8 cellular contexts compared by ENCODE assay signal in the genomic region with DNA sequence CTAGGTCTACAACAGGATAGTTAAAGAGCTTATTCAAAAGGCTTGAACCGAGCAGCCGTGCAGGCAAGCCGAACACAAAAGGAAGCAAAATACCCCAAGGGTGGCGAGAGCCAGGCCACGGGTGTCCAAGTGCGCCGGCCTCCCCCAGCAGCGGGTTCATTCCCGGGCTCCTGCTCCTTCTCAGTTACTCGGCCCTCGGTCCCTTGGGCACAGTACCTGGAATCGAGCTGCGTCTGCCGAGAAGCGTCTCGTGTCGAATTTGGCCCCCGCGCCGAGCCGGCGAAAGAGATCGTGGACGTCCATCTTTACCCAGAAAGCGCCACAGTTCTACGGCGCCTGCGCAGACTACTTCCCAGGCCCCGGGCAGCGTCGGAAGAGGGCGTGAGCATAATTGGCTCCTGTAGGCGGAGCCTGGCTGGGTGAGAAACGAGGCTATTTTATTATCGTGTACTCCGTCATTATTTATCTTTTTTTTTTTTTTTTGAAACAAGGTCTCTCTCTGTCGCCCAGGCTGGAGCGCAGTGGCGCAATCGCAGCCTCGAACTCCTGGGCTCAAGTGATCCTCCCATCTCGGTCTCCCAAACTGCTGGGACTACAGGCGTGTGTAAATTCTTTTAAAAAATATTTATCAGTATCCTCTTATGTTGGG. TPM values are rescaled to one million over a fixed set of nuclear protein-coding genes. Genes with fewer than 3 reads are reported as not detected.
DNase-seq lines count a peak whose midpoint lies in the region; ATAC-seq lines count a peak whose summit lies in the region.

A gene with protein sequence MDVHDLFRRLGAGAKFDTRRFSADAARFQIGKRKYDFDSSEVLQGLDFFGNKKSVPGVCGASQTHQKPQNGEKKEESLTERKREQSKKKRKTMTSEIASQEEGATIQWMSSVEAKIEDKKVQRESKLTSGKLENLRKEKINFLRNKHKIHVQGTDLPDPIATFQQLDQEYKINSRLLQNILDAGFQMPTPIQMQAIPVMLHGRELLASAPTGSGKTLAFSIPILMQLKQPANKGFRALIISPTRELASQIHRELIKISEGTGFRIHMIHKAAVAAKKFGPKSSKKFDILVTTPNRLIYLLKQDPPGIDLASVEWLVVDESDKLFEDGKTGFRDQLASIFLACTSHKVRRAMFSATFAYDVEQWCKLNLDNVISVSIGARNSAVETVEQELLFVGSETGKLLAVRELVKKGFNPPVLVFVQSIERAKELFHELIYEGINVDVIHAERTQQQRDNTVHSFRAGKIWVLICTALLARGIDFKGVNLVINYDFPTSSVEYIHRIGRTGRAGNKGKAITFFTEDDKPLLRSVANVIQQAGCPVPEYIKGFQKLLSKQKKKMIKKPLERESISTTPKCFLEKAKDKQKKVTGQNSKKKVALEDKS (minus strand): TSS at position 329 of the 649 bp plus-strand sequence. CDS start 26 bp downstream, at position 303.

- peak; percentile 5 to 91 (median 80) for DNase-seq in HUDEP-2 (lab: John Stamatoyannopoulos, UW; ENCODE audit: unreplicated experiment in 76 of 76)
- peak; percentile 89 for DNase-seq in NOMO-1 treated with DMSO at 0.1 percent for 48 hours (lab: John Stamatoyannopoulos, UW; ENCODE audit: unreplicated experiment)
- peak; percentile 85 to 87 (median 85) for DNase-seq in effector memory CD8-positive, alpha-beta T cell
- peak; percentile 96 for DNase-seq in medulla oblongata (ENCODE audit: extremely low spot score)
- DNase-seq in stimulated activated CD4-positive, alpha-beta T cell treated with anti-CD3 and anti-CD28 coated beads, TNF-alpha, amount 100 ng/mL, for 4 hours (ENCODE audit: low read depth in 3 of 3) = peak; percentile 72 to 80 (median 78)

- H3K9ac ChIP-seq in BLaER1 treated with 17β-estradiol and CSF1 and Interleukin-3, amounts not matched to agents 10 nM and 100 nM = peak within 1 kb of the TSS; percentile 86 to 96 (median 93)

- peaks cover 26% of the 10 kb centered on the region in 2 donors for H3K4me1 Mint-ChIP-seq in effector memory CD8-positive, alpha-beta T cell (ENCODE audit: low read depth in 2 of 2)

- H3K36me3 Mint-ChIP-seq in effector memory CD8-positive, alpha-beta T cell (ENCODE audit: insufficient read depth) = peaks cover 40% of the 10 kb centered on the region

- H3K27ac Mint-ChIP-seq in effector memory CD8-positive, alpha-beta T cell = peak within 1 kb of the TSS; percentile 93 to 94

- peak within 1 kb of the TSS; percentile 79 to 95 (median 86) for H3K4me3 ChIP-seq in BLaER1 treated with 17β-estradiol and CSF1 and Interleukin-3, amounts not matched to agents 10 nM and 100 nM

- peaks cover 24 to 38% (median 34%) of the 10 kb centered on the region in 11 experiments; a peak in 21 of 22 replicates for H3K36me3 ChIP-seq in BLaER1 treated with 17β-estradiol and CSF1 and Interleukin-3, amounts not matched to agents 10 nM and 100 nM

- peaks cover 0 to 42% (median 25%) of the 10 kb centered on the region in 11 experiments; a peak in 18 of 22 replicates for H4K20me1 ChIP-seq in BLaER1 treated with 17β-estradiol and CSF1 and Interleukin-3, amounts not matched to agents 10 nM and 100 nM

- H3K9me3 ChIP-seq in BLaER1 treated with 17β-estradiol and CSF1 and Interleukin-3, amounts not matched to agents 10 nM and 100 nM (replicated peaks in 1 of 11) = no peaks in the 10 kb centered on the region

- H3K4me3 Mint-ChIP-seq in effector memory CD8-positive, alpha-beta T cell = peak within 1 kb of the TSS; percentile 92 to 93

- ATAC-seq in GM19395 (IDR thresholded peaks at IDR 0.05; ENCODE audit: unreplicated experiment) = peak; percentile 89
- peak; percentile 98 for ATAC-seq in effector memory CD8-positive, alpha-beta T cell (replicated peaks)

- H3K27me3 Mint-ChIP-seq in effector memory CD8-positive, alpha-beta T cell = peaks cover 34 to 36% of the 10 kb centered on the region in 2 donors

- H3K4me2 ChIP-seq in BLaER1 treated with 17β-estradiol and CSF1 and Interleukin-3, amounts not matched to agents 10 nM and 100 nM = peak within 1 kb of the TSS; percentile 75 to 96 (median 88)

- H3K9me3 Mint-ChIP-seq in effector memory CD8-positive, alpha-beta T cell = no peaks in the 10 kb centered on the region

- H3K27ac ChIP-seq in BLaER1 treated with 17β-estradiol and CSF1 and Interleukin-3, amounts not matched to agents 10 nM and 100 nM = peak within 1 kb of the TSS; percentile 79 to 93 (median 88)

- CTCF ChIA-PET in activated CD8-positive, alpha-beta memory T cell treated with anti-CD3 and anti-CD28 coated beads for 36 hours (lab: Charles Lee) = no interaction called here

- POLR2A ChIA-PET in activated CD8-positive, alpha-beta memory T cell treated with anti-CD3 and anti-CD28 coated beads for 36 hours (lab: Charles Lee) = no interaction called here

- H3K27me3 ChIP-seq in BLaER1 treated with 17β-estradiol and CSF1 and Interleukin-3, amounts not matched to agents 10 nM and 100 nM = no peaks in the 10 kb centered on the region

- H3K4me1 ChIP-seq in BLaER1 treated with 17β-estradiol and CSF1 and Interleukin-3, amounts not matched to agents 10 nM and 100 nM = peaks cover 33 to 52% (median 37%) of the 10 kb centered on the region in 10 experiments

RNA-seq across cellular contexts. Expression of the gene that starts here (rescaled TPM):
- total RNA-seq in activated CD8-positive, alpha-beta memory T cell treated with anti-CD3 and anti-CD28 coated beads for 36 hours = 10 to 100 TPM; 37.9 to 38.8 TPM

Comparison
In these comparisons a context has a peak if more than half of its experiments do, and no peak if none do; other contexts are left out.
1. Peak in every context shown above with its lines: DNase-seq, ATAC-seq, H3K4me3 ChIP-seq and H3K27ac ChIP-seq.